ENCODE assay signal across 9 cellular contexts in the genomic region with DNA sequence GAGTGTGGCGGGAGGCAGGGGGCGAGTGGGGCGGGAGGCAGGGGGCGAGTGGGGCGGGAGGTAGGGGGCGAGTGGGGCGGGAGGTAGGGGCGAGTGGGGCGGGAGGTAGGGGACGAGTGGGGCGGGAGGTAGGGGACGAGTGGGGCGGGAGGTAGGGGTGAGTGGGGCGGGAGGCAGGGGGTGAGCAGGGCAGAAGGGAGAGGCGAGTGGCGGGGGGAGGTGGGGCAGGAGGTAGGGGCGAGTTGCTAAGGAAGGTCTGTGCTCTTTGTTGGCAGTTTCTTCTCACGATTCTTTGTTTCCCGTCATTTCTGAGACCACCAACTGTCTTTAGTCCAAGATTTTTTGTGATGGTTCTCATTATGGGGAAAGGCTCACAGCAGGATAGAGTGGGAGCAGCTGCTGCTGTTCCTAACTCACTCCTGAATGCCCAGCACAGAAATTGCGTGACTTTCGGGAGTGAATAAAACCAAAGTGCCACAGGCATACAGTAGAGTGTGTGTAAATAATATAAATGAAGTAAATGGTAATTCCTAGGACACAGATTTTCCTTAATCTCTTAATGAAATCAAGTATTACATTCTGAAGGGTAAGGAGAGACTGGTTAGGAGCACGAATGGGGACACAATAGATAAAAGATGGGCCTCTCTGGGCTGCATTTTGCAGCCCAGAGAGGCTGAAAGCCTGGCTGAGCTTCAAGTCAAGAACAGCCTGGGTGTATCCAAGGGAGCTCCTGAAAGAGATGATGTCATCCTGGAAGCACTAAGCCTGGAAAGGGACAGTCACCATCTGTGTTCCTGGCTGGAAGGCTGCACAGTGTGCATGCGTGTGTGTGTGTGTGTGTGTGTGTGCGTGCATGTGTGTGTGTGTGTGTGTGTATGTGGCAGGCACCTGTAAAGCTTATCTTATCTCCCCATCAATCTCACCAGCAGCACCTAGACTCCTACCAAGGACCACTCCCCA. TPM values are rescaled to one million over a fixed set of nuclear protein-coding genes. Genes with fewer than 3 reads are reported as not detected.
DNase-seq lines count a peak whose midpoint lies in the region; ATAC-seq and TF ChIP-seq lines count a peak whose summit lies in the region.
"Had no signal": no experiment of that assay in that cellular context is flagged by ENCODE, and none has a peak within 500 bp of the region (broad histone marks: within the 10 kb centered on the region; RNA-seq: fewer than 3 reads in every experiment).

No MANE protein-coding gene starts in this region.

- H3K9me3 ChIP-seq in WERI-Rb-1 (ENCODE audit: severe bottlenecking) (no peaks in the 10 kb centered on the region), upper lobe of left lung (no peaks in the 10 kb centered on the region)

- no peak for TF ChIP-seq EP300 in upper lobe of left lung (IDR thresholded peaks at IDR 0.05)

- TF ChIP-seq POLR2A in upper lobe of left lung (IDR thresholded peaks at IDR 0.05): no peak

- peaks cover 0 to 8% (median 4%) of the 10 kb centered on the region in 4 donors for H3K4me1 ChIP-seq in upper lobe of left lung

- H3K27ac ChIP-seq in WERI-Rb-1 (peak overlapping the region; percentile 77), upper lobe of left lung (peak overlapping the region in 3 of 4 donors; percentile 24 to 62 (median 54))

- H3K27me3 ChIP-seq in WERI-Rb-1 (ENCODE audit: insufficient read depth, low read depth, severe bottlenecking): no peaks in the 10 kb centered on the region
- no peaks in the 10 kb centered on the region for H3K27me3 ChIP-seq in upper lobe of left lung

- TF ChIP-seq CTCF in WERI-Rb-1 (IDR thresholded peaks at IDR 0.05; ENCODE audit: low read depth, low read length) (no peak), upper lobe of left lung (IDR thresholded peaks at IDR 0.05) (no peak)

- peak overlapping the region; percentile 11; the same call in 1 of the 2 replicates for H3K4me3 ChIP-seq in WERI-Rb-1 (ENCODE audit: low read depth, low read length)
- H3K4me3 ChIP-seq in upper lobe of left lung: no peak overlapping the region

- peak in 2 of 3 experiments; percentile 28 to 54 for DNase-seq in NCI-H1417 (lab: John Stamatoyannopoulos, UW)
- no peak for DNase-seq in NCI-H1417 treated with DMSO at 0.1 percent for 48 hours (lab: John Stamatoyannopoulos, UW)
- peak; percentile 88 for DNase-seq in WERI-Rb-1
- DNase-seq in hippocampal formation (lab: John Stamatoyannopoulos, UW): peak; percentile 22 to 78
- DNase-seq in upper lobe of left lung: no peak
- no peak for DNase-seq in mesenteric fat pad (ENCODE audit: low spot score)
- DNase-seq: activated B cell treated with CpG ODN at 0.5 μM for 24 hours had no signal

- peak; percentile 46 to 78 for ATAC-seq in upper lobe of left lung (ENCODE audit: low FRiP score in 2 of 2)
- no peak for ATAC-seq in HG03354 (IDR thresholded peaks at IDR 0.05; ENCODE audit: poor library complexity, severe bottlenecking, unreplicated experiment)
- ATAC-seq in HG03045 (IDR thresholded peaks at IDR 0.05; ENCODE audit: unreplicated experiment): no peak

- H3K36me3 ChIP-seq in WERI-Rb-1 (peaks cover 20% of the 10 kb centered on the region), upper lobe of left lung (peaks cover 9 to 78% (median 45%) of the 10 kb centered on the region in 4 donors)

- 91 to 92% methylated on average over 12 to 15 of the region's 24 CpGs for WGBS in upper lobe of left lung, 2 donors

RNA-seq across cellular contexts. Expression of a gene that starts 44.5 kb away (rescaled TPM):
- total RNA-seq in upper lobe of left lung (10 to 100 TPM; 16.9 to 61.8 (median 24.8) TPM), mesenteric fat pad (20.4 TPM)

Comparison
In these comparisons a context has a peak if more than half of its experiments do, and no peak if none do; other contexts are left out.
1. DNase-seq: peak in NCI-H1417 (2 of 3), WERI-Rb-1 (single experiment) and hippocampal formation (2 of 2); none in NCI-H1417 treated with DMSO at 0.1 percent for 48 hours (single experiment), upper lobe of left lung (0 of 2) and mesenteric fat pad (single experiment).
2. ATAC-seq: peak in upper lobe of left lung (2 of 2); none in HG03354 (single experiment) and HG03045 (single experiment).